In the genomic region with DNA sequence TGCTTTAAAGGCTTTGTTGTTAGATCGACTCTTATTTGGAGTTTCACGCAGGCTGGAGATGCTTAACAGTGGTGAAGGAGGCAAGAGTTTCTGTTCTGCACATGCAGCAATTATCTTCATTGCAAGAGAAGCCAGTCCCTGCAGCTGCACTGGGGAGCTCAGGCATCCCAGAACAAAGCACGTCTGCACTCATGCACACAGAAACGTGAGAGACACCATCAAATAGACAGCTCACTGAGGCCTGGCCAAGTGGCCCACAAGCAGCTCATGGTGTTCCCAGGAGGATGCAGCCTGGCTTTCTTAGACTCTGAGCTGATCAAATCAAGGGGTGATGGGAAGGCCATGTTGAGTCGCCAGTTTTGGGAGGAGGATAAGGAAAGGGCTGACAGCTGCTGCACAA, we compare ENCODE assay signal across 17 cellular contexts.
"Had no signal": no experiment of that assay in that cellular context is flagged by ENCODE, and none has a peak within 500 bp of the region (broad histone marks: within the 10 kb centered on the region; RNA-seq: fewer than 3 reads in every experiment).

No MANE protein-coding gene starts in this region.

- H3K4me3 Mint-ChIP-seq: endodermal cell; naive thymus-derived CD8-positive, alpha-beta T cell; stimulated activated memory B cell treated with anti-CD40 and anti-IgM and Interleukin-4, amounts not matched to agents 10 μg/mL and 1 μg/mL and 100 μg/mL, for 72 hours; stimulated activated naive CD8-positive, alpha-beta T cell treated with anti-CD3 and anti-CD28 coated beads, Interleukin-15, Interleukin-2, amounts not matched to agents 100 ng/mL and 50 ng/mL, for 24 hours had no signal

- H3K27ac Mint-ChIP-seq: endodermal cell; stimulated activated memory B cell treated with anti-CD40 and anti-IgM and Interleukin-4, amounts not matched to agents 10 μg/mL and 1 μg/mL and 100 μg/mL, for 72 hours; stimulated activated naive CD8-positive, alpha-beta T cell treated with anti-CD3 and anti-CD28 coated beads, Interleukin-15, Interleukin-2, amounts not matched to agents 100 ng/mL and 50 ng/mL, for 24 hours had no signal

- ATAC-seq: heart left ventricle; mucosa of descending colon; naive thymus-derived CD8-positive, alpha-beta T cell; right lobe of liver; stimulated activated memory B cell treated with anti-CD40 and anti-IgM and Interleukin-4, amounts not matched to agents 10 μg/mL and 1 μg/mL and 100 μg/mL, for 72 hours had no signal

- H3K27me3 Mint-ChIP-seq: stimulated activated naive CD8-positive, alpha-beta T cell treated with anti-CD3 and anti-CD28 coated beads, Interleukin-15, Interleukin-2, amounts not matched to agents 100 ng/mL and 50 ng/mL, for 24 hours had no signal

- DNase-seq: effector CD4-positive, alpha-beta T cell; endodermal cell; erythroblast; foreskin melanocyte; heart left ventricle; kidney glomerular epithelial cell; mammary epithelial cell; mucosa of descending colon; naive thymus-derived CD8-positive, alpha-beta T cell; right lobe of liver; stimulated activated CD4-positive, alpha-beta T cell treated with anti-CD3 and anti-CD28 coated beads, Interleukin-1b, Interleukin-23, amount 100 ng/mL, for 48 hours; stimulated activated CD4-positive, alpha-beta T cell treated with anti-CD3 and anti-CD28 coated beads, Interleukin-4, amount 100 ng/mL, for 24 hours; tibial artery; upper lobe of left lung; uterus had no signal

- H3K4me1 Mint-ChIP-seq: endodermal cell; stimulated activated memory B cell treated with anti-CD40 and anti-IgM and Interleukin-4, amounts not matched to agents 10 μg/mL and 1 μg/mL and 100 μg/mL, for 72 hours had no signal
